Comparison of ENCODE assay signal across 21 cellular contexts in genomic region chr11:43393765-43394355, GRCh38. TPM values are rescaled to one million over a fixed set of nuclear protein-coding genes. Genes with fewer than 3 reads are reported as not detected.
A peak's percentile ranks its signal among the peaks of the same experiment; 100 is the strongest.
DNase-seq lines count a peak whose midpoint lies in the region; ATAC-seq and TF ChIP-seq lines count a peak whose summit lies in the region.
"Had no signal": no experiment of that assay in that cellular context is flagged by ENCODE, and none has a peak within 500 bp of the region (broad histone marks: within the 10 kb centered on the region; RNA-seq: fewer than 3 reads in every experiment).

No MANE protein-coding gene starts in this region.

- no peaks in the 10 kb centered on the region for H3K9me3 Mint-ChIP-seq in natural killer cell treated with Interleukin-12 subunit alpha and Interleukin-12 subunit beta and Interleukin-15 and Interleukin-18, amount 100 ng/mL, for 72 hours
- no peaks in the 10 kb centered on the region for H3K9me3 Mint-ChIP-seq in natural killer cell

- no peak for DNase-seq in natural killer cell treated with Interleukin-12 subunit alpha and Interleukin-12 subunit beta and Interleukin-15 and Interleukin-18, amount 100 ng/mL, for 72 hours (ENCODE audit: low spot score)
- no peak for DNase-seq in natural killer cell
- peak; percentile 53 for DNase-seq in cerebellar cortex (ENCODE audit: low spot score)
- DNase-seq in stimulated activated CD4-positive, alpha-beta T cell treated with anti-CD3 and anti-CD28 coated beads, Interleukin-2, amount 100 ng/mL, for 48 hours: no peak
- no peak for DNase-seq in Karpas-422
- DNase-seq in osteoblast (ENCODE audit: insufficient read length, low spot score, missing footprints): no peak
- DNase-seq: activated CD4-positive, alpha-beta T cell treated with anti-CD3 and anti-CD28 coated beads for 4 hours; activated T-cell treated with anti-CD3 and anti-CD28 coated beads, Interleukin-2, amount 50 U/mL, for 1 hour; Caco-2; cortex of kidney; hippocampal formation; KG1; NCI-H1105 treated with DMSO at 0.1 percent for 48 hours; NCI-H2171 treated with DMSO at 0.1 percent for 48 hours; posterior cingulate gyrus; SHP77 treated with DMSO at 0.1 percent for 48 hours; spleen; stimulated activated naive CD4-positive, alpha-beta T cell treated with Interleukin-2 at 50 U/mL for 16 hours had no signal

- peak overlapping the region; percentile 0 for H3K4me3 Mint-ChIP-seq in natural killer cell treated with Interleukin-12 subunit alpha and Interleukin-12 subunit beta and Interleukin-15 and Interleukin-18, amount 100 ng/mL, for 72 hours
- no peak overlapping the region for H3K4me3 Mint-ChIP-seq in natural killer cell

- no peaks in the 10 kb centered on the region for H3K27me3 Mint-ChIP-seq in natural killer cell treated with Interleukin-12 subunit alpha and Interleukin-12 subunit beta and Interleukin-15 and Interleukin-18, amount 100 ng/mL, for 72 hours
- no peaks in the 10 kb centered on the region for H3K27me3 Mint-ChIP-seq in natural killer cell (ENCODE audit: low read depth in 2 of 2)

- H3K4me1 ChIP-seq in iPS-20b (ENCODE audit: insufficient read depth, low read length) (peaks cover 7% of the 10 kb centered on the region; the same call in 1 of the 2 replicates), Karpas-422 (ENCODE audit: low read length) (no peaks in the 10 kb centered on the region), osteoblast (ENCODE audit: insufficient read depth, low read length) (no peaks in the 10 kb centered on the region)
- H3K4me1 ChIP-seq: spleen had no signal

- H3K4me3 ChIP-seq in iPS-20b (ENCODE audit: low read length) (no peak overlapping the region), Karpas-422 (ENCODE audit: low read length) (no peak overlapping the region), osteoblast (ENCODE audit: insufficient read depth, low read length) (no peak overlapping the region)
- H3K4me3 ChIP-seq: spleen had no signal

- H3K9me2 ChIP-seq in Karpas-422 (replicated peaks; ENCODE audit: insufficient read depth, low read length): no peaks in the 10 kb centered on the region

- H3K9me3 ChIP-seq in iPS-20b (ENCODE audit: insufficient read depth, low read depth, low read length): no peaks in the 10 kb centered on the region
- no peaks in the 10 kb centered on the region for H3K9me3 ChIP-seq in Karpas-422 (ENCODE audit: low read length)
- no peaks in the 10 kb centered on the region for H3K9me3 ChIP-seq in osteoblast (ENCODE audit: low read depth, low read length)
- H3K9me3 ChIP-seq: Caco-2, spleen had no signal

- H3K27ac ChIP-seq in iPS-20b (ENCODE audit: low read length): peak overlapping the region; percentile 22
- H3K27ac ChIP-seq in Karpas-422 (ENCODE audit: low read length): no peak overlapping the region
- H3K27ac ChIP-seq in osteoblast (ENCODE audit: low read depth, low read length): no peak overlapping the region
- H3K27ac ChIP-seq: spleen had no signal

- no peak overlapping the region for H2AFZ ChIP-seq in Karpas-422 (ENCODE audit: low read length)
- H2AFZ ChIP-seq in osteoblast (ENCODE audit: low read length): no peak overlapping the region

- intact Hi-C loops in natural killer cell (cut with micrococcal nuclease): no loop called here

- H3K79me2 ChIP-seq in Karpas-422 (ENCODE audit: low read length): peaks cover 13% of the 10 kb centered on the region
- H3K79me2 ChIP-seq in osteoblast (ENCODE audit: insufficient read depth, low read length): no peaks in the 10 kb centered on the region

- peaks cover 8% of the 10 kb centered on the region in 2 donors for H3K4me1 Mint-ChIP-seq in natural killer cell treated with Interleukin-12 subunit alpha and Interleukin-12 subunit beta and Interleukin-15 and Interleukin-18, amount 100 ng/mL, for 72 hours (ENCODE audit: low read depth in 2 of 2)
- H3K4me1 Mint-ChIP-seq in natural killer cell: peaks cover 0 to 10% of the 10 kb centered on the region in 2 donors

- peaks cover 30% of the 10 kb centered on the region for H3K36me3 Mint-ChIP-seq in natural killer cell treated with Interleukin-12 subunit alpha and Interleukin-12 subunit beta and Interleukin-15 and Interleukin-18, amount 100 ng/mL, for 72 hours
- H3K36me3 Mint-ChIP-seq in natural killer cell: peaks cover 30% of the 10 kb centered on the region

- H3K36me3 ChIP-seq in iPS-20b (ENCODE audit: insufficient read depth, low read depth, low read length): peaks cover 92% of the 10 kb centered on the region
- peaks cover 37% of the 10 kb centered on the region for H3K36me3 ChIP-seq in Karpas-422 (ENCODE audit: insufficient read depth, low read length)
- H3K36me3 ChIP-seq in osteoblast (ENCODE audit: insufficient read depth, low read length): peaks cover 52% of the 10 kb centered on the region

- H3K27me3 ChIP-seq in iPS-20b (ENCODE audit: insufficient read depth, low read length) (no peaks in the 10 kb centered on the region), Karpas-422 (ENCODE audit: low read length) (no peaks in the 10 kb centered on the region), osteoblast (ENCODE audit: insufficient read depth, low read length) (no peaks in the 10 kb centered on the region)
- H3K27me3 ChIP-seq: spleen had no signal

- H3K9ac ChIP-seq in iPS-20b (ENCODE audit: low read depth, low read length): no peak overlapping the region
- H3K9ac ChIP-seq in Karpas-422 (ENCODE audit: low read length): no peak overlapping the region

- no peak for TF ChIP-seq CTCF in natural killer cell (IDR thresholded peaks at IDR 0.05)
- no peak for TF ChIP-seq CTCF in osteoblast (IDR thresholded peaks at IDR 0.05; ENCODE audit: extremely low read depth, low read depth, low read length)

- peak overlapping the region in 1 of 2 donors; percentile 50 for H3K27ac Mint-ChIP-seq in natural killer cell treated with Interleukin-12 subunit alpha and Interleukin-12 subunit beta and Interleukin-15 and Interleukin-18, amount 100 ng/mL, for 72 hours
- H3K27ac Mint-ChIP-seq in natural killer cell: peak overlapping the region in 1 of 2 donors; percentile 3

- H3K4me2 ChIP-seq in Karpas-422 (ENCODE audit: low read depth, low read length, poor library complexity, severe bottlenecking) (no peak overlapping the region), osteoblast (ENCODE audit: insufficient read depth, low read length) (no peak overlapping the region)

- no peak for ATAC-seq in natural killer cell treated with Interleukin-12 subunit alpha and Interleukin-12 subunit beta and Interleukin-15 and Interleukin-18, amount 100 ng/mL, for 72 hours
- ATAC-seq in natural killer cell: no peak
- ATAC-seq in GM21737 (IDR thresholded peaks at IDR 0.05; ENCODE audit: unreplicated experiment): no peak
- ATAC-seq: left colon had no signal

- H4K20me1 ChIP-seq in Karpas-422 (ENCODE audit: insufficient read depth, low read depth, low read length): no peaks in the 10 kb centered on the region
- no peaks in the 10 kb centered on the region for H4K20me1 ChIP-seq in osteoblast (ENCODE audit: insufficient read depth, low read length)

RNA-seq across cellular contexts. Expression of gene TTC17, which starts 35.1 kb away (rescaled TPM):
- 10 to 100 TPM; 63.1 to 88.6 TPM for total RNA-seq in natural killer cell treated with Interleukin-12 subunit alpha and Interleukin-12 subunit beta and Interleukin-15 and Interleukin-18, amount 100 ng/mL, for 72 hours
- 100 to 1,000 TPM; 100 to 129 (median 101) TPM for total RNA-seq in natural killer cell
- total RNA-seq in Karpas-422 (2014; rRNA removed; shearing (Covaris generic); ENCODE audit: low replicate concordance): 128 and 154 TPM in 2 replicates
- total RNA-seq in osteoblast: 77.4 and 88.7 TPM in 2 replicates
